In the genomic region with DNA sequence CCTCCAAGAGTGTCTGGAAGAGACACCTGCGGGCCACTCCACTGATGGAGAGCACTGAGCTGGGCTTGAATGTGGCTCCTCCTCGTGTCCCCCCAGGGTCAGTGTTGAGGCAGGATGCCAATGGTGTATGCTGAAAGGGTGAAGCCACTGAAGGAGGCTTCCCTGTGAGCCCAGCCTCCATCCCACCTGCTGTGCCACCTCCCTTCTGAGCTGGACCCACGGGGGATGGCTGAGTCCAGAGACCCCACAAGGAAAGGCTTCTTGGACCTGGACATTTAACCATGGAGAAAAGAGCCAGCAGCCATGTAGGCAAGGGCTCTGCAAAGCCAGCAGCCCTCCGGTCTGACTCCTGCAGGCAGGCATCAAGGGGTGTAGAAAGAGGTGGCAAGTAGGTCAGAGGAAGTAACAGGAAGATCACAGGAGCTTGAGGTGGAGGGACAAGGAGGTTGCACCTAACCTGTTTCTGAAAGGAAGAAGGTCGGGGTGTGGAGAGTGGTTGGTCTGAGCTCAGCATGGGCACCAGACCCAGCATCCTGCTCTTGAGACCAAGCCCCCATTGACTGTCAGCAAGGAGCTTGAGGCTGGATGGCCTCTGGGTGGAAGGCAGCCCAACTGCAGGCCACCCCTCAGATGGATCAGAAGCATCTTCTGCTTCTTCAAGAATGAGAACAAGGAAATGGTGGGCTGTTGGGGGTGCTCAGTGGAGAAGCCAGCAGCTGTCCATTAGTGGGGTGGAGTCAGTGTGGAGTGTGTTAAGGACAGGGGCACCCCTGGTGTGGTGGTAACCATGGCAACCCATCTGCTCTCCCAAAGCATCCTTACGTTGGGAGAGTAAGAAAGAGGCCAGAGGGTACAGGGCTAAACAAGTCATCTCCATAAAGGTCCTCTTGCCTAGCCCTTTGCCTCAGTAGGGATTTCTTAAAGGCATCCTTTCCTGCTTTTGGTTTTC, we compare ENCODE assay signal across 9 cellular contexts.
DNase-seq lines count a peak whose midpoint lies in the region; ATAC-seq and TF ChIP-seq lines count a peak whose summit lies in the region.
"Had no signal": no experiment of that assay in that cellular context is flagged by ENCODE, and none has a peak within 500 bp of the region (broad histone marks: within the 10 kb centered on the region; RNA-seq: fewer than 3 reads in every experiment).

No MANE protein-coding gene starts in this region.

- H3K27me3 Mint-ChIP-seq in activated CD8-positive, alpha-beta T cell treated with anti-CD3 and anti-CD28 coated beads, Interleukin-2, amount 10 ng/mL, durations not matched to agents 7 days and 5 days (ENCODE audit: low read depth), result no peaks in the 10 kb centered on the region

- H3K4me1 Mint-ChIP-seq in activated CD8-positive, alpha-beta T cell treated with anti-CD3 and anti-CD28 coated beads, Interleukin-2, amount 10 ng/mL, durations not matched to agents 7 days and 5 days (ENCODE audit: low read depth), result peaks cover 66% of the 10 kb centered on the region

- H3K36me3 Mint-ChIP-seq in activated CD8-positive, alpha-beta T cell treated with anti-CD3 and anti-CD28 coated beads, Interleukin-2, amount 10 ng/mL, durations not matched to agents 7 days and 5 days (ENCODE audit: low read depth), result peaks cover 7% of the 10 kb centered on the region

- H3K9me3 Mint-ChIP-seq in activated CD8-positive, alpha-beta T cell treated with anti-CD3 and anti-CD28 coated beads, Interleukin-2, amount 10 ng/mL, durations not matched to agents 7 days and 5 days (ENCODE audit: insufficient read depth), result no peaks in the 10 kb centered on the region

- 80 to 84% methylated on average over 4 to 6 of the region's 6 CpGs for WGBS in upper lobe of left lung, 2 donors

- H3K36me3 ChIP-seq in left ventricle myocardium inferior, result peaks cover 35% of the 10 kb centered on the region
- H3K36me3 ChIP-seq in upper lobe of left lung, result peaks cover 0 to 28% (median 14%) of the 10 kb centered on the region in 4 donors
- H3K36me3 ChIP-seq: breast epithelium had no signal

- peak; percentile 31 for DNase-seq in Right ventricle myocardium inferior (ENCODE audit: missing footprints)
- no peak for DNase-seq in cardiac septum (ENCODE audit: low spot score)
- peak; percentile 49 for DNase-seq in activated CD8-positive, alpha-beta T cell treated with anti-CD3 and anti-CD28 coated beads, Interleukin-2, amount 10 ng/mL, durations not matched to agents 7 days and 5 days
- DNase-seq in left ventricle myocardium inferior, result no peak
- DNase-seq in upper lobe of left lung, result no peak
- no peak for DNase-seq in SIG-M5 treated with dmso at 0.1 percent for 504 hours (lab: John Stamatoyannopoulos, UW; ENCODE audit: unreplicated experiment)

- H3K4me1 ChIP-seq in left ventricle myocardium inferior (peaks cover 84% of the 10 kb centered on the region), upper lobe of left lung (peaks cover 32 to 69% (median 52%) of the 10 kb centered on the region in 4 donors)

- no peak overlapping the region for H3K4me3 ChIP-seq in left ventricle myocardium inferior
- H3K4me3 ChIP-seq in upper lobe of left lung, result no peak overlapping the region
- H3K4me3 ChIP-seq: breast epithelium had no signal

- no peaks in the 10 kb centered on the region for H3K27me3 ChIP-seq in left ventricle myocardium inferior (ENCODE audit: low read depth)
- H3K27me3 ChIP-seq in upper lobe of left lung, result no peaks in the 10 kb centered on the region
- H3K27me3 ChIP-seq: breast epithelium had no signal

- intact Hi-C loops in Right ventricle myocardium inferior (cut with DNase I), result no loop called here
- intact Hi-C loops in cardiac septum (cut with DNase I), result no loop called here
- intact Hi-C loops in left ventricle myocardium inferior (cut with micrococcal nuclease), result no loop called here

- TF ChIP-seq EP300 in upper lobe of left lung (IDR thresholded peaks at IDR 0.05), result no peak

- H3K27ac ChIP-seq in left ventricle myocardium inferior (replicated peaks), result peak overlapping the region; percentile 60
- peak overlapping the region; percentile 2 to 57 (median 27) for H3K27ac ChIP-seq in upper lobe of left lung

- TF ChIP-seq POLR2A in upper lobe of left lung (IDR thresholded peaks at IDR 0.05), result no peak

- CTCF ChIA-PET in activated CD8-positive, alpha-beta T cell treated with anti-CD3 and anti-CD28 coated beads, Interleukin-2, amount 10 ng/mL, durations not matched to agents 7 days and 5 days (lab: Charles Lee), result interaction anchor here (1.4 to 1.9 kb wide), 2 partner anchors 17 to 124 kb away, joined by 3 to 6 read pairs; no protein-coding TSS in a partner anchor

- TF ChIP-seq CTCF in left ventricle myocardium inferior (IDR thresholded peaks at IDR 0.05; ENCODE audit: borderline replicate concordance) (no peak), upper lobe of left lung (IDR thresholded peaks at IDR 0.05) (no peak)

- peak overlapping the region; percentile 87 for H3K27ac Mint-ChIP-seq in activated CD8-positive, alpha-beta T cell treated with anti-CD3 and anti-CD28 coated beads, Interleukin-2, amount 10 ng/mL, durations not matched to agents 7 days and 5 days

- POLR2A ChIA-PET in activated CD8-positive, alpha-beta T cell treated with anti-CD3 and anti-CD28 coated beads, Interleukin-2, amount 10 ng/mL, durations not matched to agents 7 days and 5 days (lab: Charles Lee), result interaction anchor here (1.2 kb wide), 1 partner anchor 12 kb away, joined by 3 read pairs; no protein-coding TSS in a partner anchor

- H3K9me3 ChIP-seq in left ventricle myocardium inferior (replicated peaks) (no peaks in the 10 kb centered on the region), upper lobe of left lung (no peaks in the 10 kb centered on the region)
- H3K9me3 ChIP-seq: breast epithelium had no signal

- H3K4me3 Mint-ChIP-seq in activated CD8-positive, alpha-beta T cell treated with anti-CD3 and anti-CD28 coated beads, Interleukin-2, amount 10 ng/mL, durations not matched to agents 7 days and 5 days, result peak overlapping the region; percentile 60

- ATAC-seq in Right ventricle myocardium inferior (no peak), upper lobe of left lung (ENCODE audit: low FRiP score in 2 of 2) (no peak), GM21576 (IDR thresholded peaks at IDR 0.05; ENCODE audit: unreplicated experiment) (no peak), HG03460 (IDR thresholded peaks at IDR 0.05; ENCODE audit: unreplicated experiment) (no peak)
- ATAC-seq in activated CD8-positive, alpha-beta T cell treated with anti-CD3 and anti-CD28 coated beads, Interleukin-2, amount 10 ng/mL, durations not matched to agents 7 days and 5 days, result peak; percentile 67

Comparison
In these comparisons a context has a peak if more than half of its experiments do, and no peak if none do; other contexts are left out.
1. DNase-seq: peak in Right ventricle myocardium inferior (single experiment) and activated CD8-positive, alpha-beta T cell treated with anti-CD3 and anti-CD28 coated beads, Interleukin-2, amount 10 ng/mL, durations not matched to agents 7 days and 5 days (single experiment); none in cardiac septum (single experiment), left ventricle myocardium inferior (single experiment), upper lobe of left lung (0 of 2) and SIG-M5 treated with dmso at 0.1 percent for 504 hours (single experiment).